Comparison of ENCODE assay signal across 16 cellular contexts in the genomic region with DNA sequence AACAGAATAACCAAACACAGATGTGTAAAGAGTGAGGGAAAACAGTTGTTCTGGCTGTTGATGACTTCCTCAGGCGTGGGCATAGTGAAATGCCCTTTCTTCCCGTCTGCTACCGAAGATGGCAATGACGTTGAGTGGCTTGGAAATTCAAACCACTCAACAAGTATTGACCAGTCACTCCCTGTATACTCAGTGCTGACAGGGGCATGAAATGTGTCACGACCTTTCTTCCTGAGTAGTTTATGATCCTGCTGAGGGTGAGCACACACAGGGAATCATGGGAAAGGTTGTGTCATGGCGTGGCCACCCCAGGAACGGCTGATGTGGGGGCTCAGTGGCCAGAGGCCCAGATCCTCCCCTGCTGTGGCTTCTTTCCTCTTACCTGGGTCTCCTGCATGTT.
DNase-seq lines count a peak whose midpoint lies in the region; ATAC-seq and TF ChIP-seq lines count a peak whose summit lies in the region.
"Had no signal": no experiment of that assay in that cellular context is flagged by ENCODE, and none has a peak within 500 bp of the region (broad histone marks: within the 10 kb centered on the region; RNA-seq: fewer than 3 reads in every experiment).

No MANE protein-coding gene starts in this region.

- peak; percentile 36 for DNase-seq in DMS79 treated with DMSO at 0.1 percent for 48 hours (lab: John Stamatoyannopoulos, UW)
- no peak for DNase-seq in DMS79 (lab: John Stamatoyannopoulos, UW)
- DNase-seq in choroid plexus epithelial cell (ENCODE audit: low read depth) = peak; percentile 19
- DNase-seq in lower lobe of right lung = no peak
- DNase-seq in upper lobe of right lung = no peak
- DNase-seq in AG08396 (ENCODE audit: low spot score) = no peak
- DNase-seq: KBM-7, NCI-H1694, NCI-H446 treated with DMSO at 0.1 percent for 48 hours, NCI-H748 treated with DMSO at 0.1 percent for 48 hours, SIG-M5 had no signal

- intact Hi-C loops in lower lobe of right lung (cut with DNase I) = no loop called here
- intact Hi-C loops in upper lobe of right lung (cut with DNase I) = no loop called here

- H3K36me3 ChIP-seq in lower lobe of right lung (no peaks in the 10 kb centered on the region), upper lobe of right lung (no peaks in the 10 kb centered on the region)
- H3K36me3 ChIP-seq: BLaER1 treated with 17β-estradiol and CSF1 and Interleukin-3, amounts not matched to agents 10 nM and 100 nM had no signal

- H3K4me1 ChIP-seq in lower lobe of right lung (peaks cover 6% of the 10 kb centered on the region), upper lobe of right lung (no peaks in the 10 kb centered on the region)

- H3K27ac ChIP-seq in lower lobe of right lung (no peak overlapping the region), upper lobe of right lung (no peak overlapping the region)
- H3K27ac ChIP-seq: 22Rv1; BLaER1 treated with 17β-estradiol and CSF1 and Interleukin-3, amounts not matched to agents 10 nM and 100 nM had no signal

- H3K9me3 ChIP-seq in lower lobe of right lung = no peaks in the 10 kb centered on the region
- no peaks in the 10 kb centered on the region for H3K9me3 ChIP-seq in upper lobe of right lung
- H3K9me3 ChIP-seq: BLaER1 treated with 17β-estradiol and CSF1 and Interleukin-3, amounts not matched to agents 10 nM and 100 nM had no signal

- H3K27me3 ChIP-seq in lower lobe of right lung (ENCODE audit: low read depth) (no peaks in the 10 kb centered on the region), upper lobe of right lung (no peaks in the 10 kb centered on the region)

- TF ChIP-seq CTCF in choroid plexus epithelial cell (conservative IDR thresholded peaks at IDR 0.05; ENCODE audit: low read depth, low read length) (no peak), lower lobe of right lung (IDR thresholded peaks at IDR 0.05) (no peak), upper lobe of right lung (IDR thresholded peaks at IDR 0.05) (no peak)

- peak; percentile 40 to 51 for ATAC-seq in lower lobe of right lung
- ATAC-seq in upper lobe of right lung = peak; percentile 28
- no peak for ATAC-seq in HG02642 (IDR thresholded peaks at IDR 0.05; ENCODE audit: poor library complexity, unreplicated experiment)
- ATAC-seq in GM21717 (IDR thresholded peaks at IDR 0.05; ENCODE audit: unreplicated experiment) = no peak
- ATAC-seq: GM23338 had no signal

- no peak overlapping the region for H3K4me3 ChIP-seq in choroid plexus epithelial cell (ENCODE audit: low read depth, low read length)
- H3K4me3 ChIP-seq in lower lobe of right lung = no peak overlapping the region
- H3K4me3 ChIP-seq in upper lobe of right lung = no peak overlapping the region
- H3K4me3 ChIP-seq: BLaER1 treated with 17β-estradiol and CSF1 and Interleukin-3, amounts not matched to agents 10 nM and 100 nM; GM23338 had no signal

Comparison
In these comparisons a context has a peak if more than half of its experiments do, and no peak if none do; other contexts are left out.
1. DNase-seq: peak in DMS79 treated with DMSO at 0.1 percent for 48 hours (single experiment) and choroid plexus epithelial cell (single experiment); none in DMS79 (single experiment), lower lobe of right lung (single experiment), upper lobe of right lung (single experiment) and AG08396 (single experiment).
2. ATAC-seq: peak in lower lobe of right lung (2 of 2) and upper lobe of right lung (single experiment); none in HG02642 (single experiment) and GM21717 (single experiment).